In the genomic region with DNA sequence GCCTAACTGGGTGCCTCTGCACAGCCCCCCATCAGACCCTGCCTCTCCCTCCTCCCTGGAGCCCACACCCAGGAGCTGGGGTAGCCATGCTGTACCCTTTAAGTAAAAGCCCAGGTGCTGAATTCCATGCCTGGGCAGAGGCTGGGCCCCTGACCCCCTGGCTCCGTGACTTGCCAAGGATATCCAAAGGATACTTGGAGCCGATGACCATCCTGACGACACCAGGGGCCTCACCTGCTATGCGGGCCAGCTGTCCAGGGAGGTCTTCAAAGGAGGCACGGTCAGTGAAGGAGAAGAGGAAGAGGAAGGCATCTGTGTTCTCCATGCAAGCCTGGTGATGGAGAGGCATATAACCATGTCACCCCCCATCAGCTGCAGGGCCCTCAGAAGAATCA, we compare ENCODE assay signal across 14 cellular contexts. TPM values are rescaled to one million over a fixed set of nuclear protein-coding genes. Genes with fewer than 3 reads are reported as not detected.
A peak's percentile ranks its signal among the peaks of the same experiment; 100 is the strongest.
DNase-seq lines count a peak whose midpoint lies in the region; ATAC-seq and TF ChIP-seq lines count a peak whose summit lies in the region.
"Had no signal": no experiment of that assay in that cellular context is flagged by ENCODE, and none has a peak within 500 bp of the region (broad histone marks: within the 10 kb centered on the region; RNA-seq: fewer than 3 reads in every experiment).

No MANE protein-coding gene starts in this region.

- no peaks in the 10 kb centered on the region for H3K27me3 Mint-ChIP-seq in central memory CD8-positive, alpha-beta T cell

- ATAC-seq in Right ventricle myocardium superior (ENCODE audit: poor library complexity) (no peak), Right ventricle myocardium inferior (no peak), HG02885 (IDR thresholded peaks at IDR 0.05; ENCODE audit: poor library complexity, unreplicated experiment) (no peak)
- no peak for ATAC-seq in central memory CD8-positive, alpha-beta T cell (replicated peaks; ENCODE audit: extremely low read depth, poor library complexity, severe bottlenecking)
- ATAC-seq: CD8-positive, alpha-beta T cell had no signal

- peaks cover 12% of the 10 kb centered on the region for H3K4me1 ChIP-seq in osteoblast (ENCODE audit: insufficient read depth, low read length)

- peak overlapping the region; percentile 36 for H3K27ac Mint-ChIP-seq in central memory CD8-positive, alpha-beta T cell (ENCODE audit: low read depth)
- H3K27ac Mint-ChIP-seq: CD14-positive monocyte; CD8-positive, alpha-beta T cell; HFFc6 had no signal

- peaks cover 15% of the 10 kb centered on the region for H3K4me1 Mint-ChIP-seq in central memory CD8-positive, alpha-beta T cell

- H2AFZ ChIP-seq in osteoblast (ENCODE audit: low read length), result no peak overlapping the region

- no peaks in the 10 kb centered on the region for H3K36me3 ChIP-seq in osteoblast (ENCODE audit: insufficient read depth, low read length)

- DNase-seq in Right ventricle myocardium superior, result peak; percentile 13
- DNase-seq in Right ventricle myocardium inferior (ENCODE audit: missing footprints), result no peak
- DNase-seq in central memory CD8-positive, alpha-beta T cell (ENCODE audit: low spot score in 2 of 2), result no peak
- peak; percentile 73 for DNase-seq in osteoblast (ENCODE audit: insufficient read length, low spot score, missing footprints)
- DNase-seq in stimulated activated naive CD4-positive, alpha-beta T cell treated with Interleukin-2 at 50 U/mL for 16 hours (lab: John Stamatoyannopoulos, UW), result no peak
- no peak for DNase-seq in NCI-H82 treated with DMSO at 0.1 percent for 48 hours (lab: John Stamatoyannopoulos, UW; ENCODE audit: unreplicated experiment)
- DNase-seq: CD8-positive, alpha-beta T cell; DMS 273 treated with DMSO at 0.1 percent for 48 hours; HCEC 1CT; HFFc6 had no signal

- H3K27me3 ChIP-seq in osteoblast (ENCODE audit: insufficient read depth, low read length), result peaks cover 10% of the 10 kb centered on the region

- peaks cover 17% of the 10 kb centered on the region for H3K36me3 Mint-ChIP-seq in central memory CD8-positive, alpha-beta T cell (ENCODE audit: insufficient read depth)

- H3K9me3 ChIP-seq in osteoblast (ENCODE audit: low read depth, low read length), result no peaks in the 10 kb centered on the region

- H3K9me3 Mint-ChIP-seq in central memory CD8-positive, alpha-beta T cell, result no peaks in the 10 kb centered on the region
- H3K9me3 Mint-ChIP-seq: CD8-positive, alpha-beta T cell had no signal

- H3K27ac ChIP-seq in osteoblast (ENCODE audit: low read depth, low read length), result no peak overlapping the region
- H3K27ac ChIP-seq: 22Rv1 had no signal

- TF ChIP-seq CTCF in osteoblast (IDR thresholded peaks at IDR 0.05; ENCODE audit: extremely low read depth, low read depth, low read length), result no peak

- H3K4me2 ChIP-seq in osteoblast (ENCODE audit: insufficient read depth, low read length), result no peak overlapping the region

- H4K20me1 ChIP-seq in osteoblast (ENCODE audit: insufficient read depth, low read length), result no peaks in the 10 kb centered on the region

- H3K4me3 Mint-ChIP-seq in central memory CD8-positive, alpha-beta T cell, result no peak overlapping the region
- H3K4me3 Mint-ChIP-seq: CD14-positive monocyte; CD8-positive, alpha-beta T cell; HFFc6 had no signal

- H3K4me3 ChIP-seq in osteoblast (ENCODE audit: insufficient read depth, low read length), result no peak overlapping the region

- no peaks in the 10 kb centered on the region for H3K79me2 ChIP-seq in osteoblast (ENCODE audit: insufficient read depth, low read length)

- intact Hi-C loops in Right ventricle myocardium superior (cut with DNase I) (no loop called here), Right ventricle myocardium inferior (cut with DNase I) (no loop called here)

RNA-seq across cellular contexts. Expression of a gene that starts 4.7 kb away (rescaled TPM):
- total RNA-seq in Right ventricle myocardium superior (10.1 TPM), Right ventricle myocardium inferior (11.8 TPM), osteoblast (9.4 and 14.1 TPM in 2 replicates)

RNA-seq across cellular contexts. Expression of a gene that starts 19.9 kb away (rescaled TPM):
- total RNA-seq in Right ventricle myocardium superior, result 1.8 TPM
- 2.8 TPM for total RNA-seq in Right ventricle myocardium inferior
- total RNA-seq in osteoblast, result 5.9 and 6.5 TPM in 2 replicates
- total RNA-seq: HT1080 had no signal

Comparison
In these comparisons a context has a peak if more than half of its experiments do, and no peak if none do; other contexts are left out.
1. DNase-seq: peak in Right ventricle myocardium superior (single experiment) and osteoblast (single experiment); none in Right ventricle myocardium inferior (single experiment), central memory CD8-positive, alpha-beta T cell (0 of 2), stimulated activated naive CD4-positive, alpha-beta T cell treated with Interleukin-2 at 50 U/mL for 16 hours (single experiment) and NCI-H82 treated with DMSO at 0.1 percent for 48 hours (single experiment).